In genomic region chr12:109234012-109234411, GRCh38 we compare ENCODE assay signal across 30 cellular contexts.
"Had no signal": no experiment of that assay in that cellular context is flagged by ENCODE, and none has a peak within 500 bp of the region (broad histone marks: within the 10 kb centered on the region; RNA-seq: fewer than 3 reads in every experiment).

No MANE protein-coding gene starts in this region.

- H3K9me3 Mint-ChIP-seq: activated CD4-positive, alpha-beta T cell treated with anti-CD3 and anti-CD28 coated beads, Interleukin-2, amount 10 ng/mL, durations not matched to agents 24 days and 14 days; activated CD8-positive, alpha-beta T cell treated with anti-CD3 and anti-CD28 coated beads for 36 hours; activated naive CD4-positive, alpha-beta T cell treated with anti-CD3 and anti-CD28 coated beads, Interleukin-2, amount 50 U/mL, for 24 hours; activated naive CD8-positive, alpha-beta T cell treated with anti-CD3 and anti-CD28 coated beads, Interleukin-2, amount 10 ng/mL, durations not matched to agents 7 days and 5 days; activated T-cell treated with anti-CD3 and anti-CD28 coated beads, Interleukin-2, amount 50 U/mL, for 24 hours; activated T-helper 2 cell treated with anti-CD3 and anti-CD28 coated beads, Interferon-gamma antibody, Interleukin-2, Interleukin-4, amounts not matched to agents 10 μg/mL and 5 μg/mL and 100 μg/mL, durations not matched to agents 14 hours and 24 hours and 36 hours; T-helper 1 cell treated with Interleukin-12 subunit alpha and Interleukin-12 subunit beta and Interleukin-4 antibody, amounts not matched to agents 30 μg/mL and 1 μg/mL, for 36 hours; T-helper 2 cell treated with Interferon-gamma antibody and Interleukin-4, amounts not matched to agents 5 μg/mL and 100 μg/mL, for 36 hours had no signal

- H3K4me1 Mint-ChIP-seq: activated CD4-positive, alpha-beta T cell treated with anti-CD3 and anti-CD28 coated beads, Interleukin-2, amount 10 ng/mL, durations not matched to agents 24 days and 14 days; activated naive CD4-positive, alpha-beta T cell treated with anti-CD3 and anti-CD28 coated beads, Interleukin-2, amount 50 U/mL, for 24 hours; activated naive CD8-positive, alpha-beta T cell treated with anti-CD3 and anti-CD28 coated beads, Interleukin-2, amount 10 ng/mL, durations not matched to agents 7 days and 5 days had no signal

- ATAC-seq: activated CD8-positive, alpha-beta T cell treated with anti-CD3 and anti-CD28 coated beads for 36 hours; K562; PC-3 had no signal

- H3K4me3 Mint-ChIP-seq: activated CD4-positive, alpha-beta T cell treated with anti-CD3 and anti-CD28 coated beads, Interleukin-2, amount 10 ng/mL, durations not matched to agents 24 days and 14 days; activated CD8-positive, alpha-beta T cell treated with anti-CD3 and anti-CD28 coated beads for 36 hours; activated naive CD4-positive, alpha-beta T cell treated with anti-CD3 and anti-CD28 coated beads, Interleukin-2, amount 50 U/mL, for 24 hours; activated naive CD8-positive, alpha-beta T cell treated with anti-CD3 and anti-CD28 coated beads, Interleukin-2, amount 10 ng/mL, durations not matched to agents 7 days and 5 days; activated T-cell treated with anti-CD3 and anti-CD28 coated beads, Interleukin-2, amount 50 U/mL, for 24 hours; T-helper 1 cell treated with Interleukin-12 subunit alpha and Interleukin-12 subunit beta and Interleukin-4 antibody, amounts not matched to agents 30 μg/mL and 1 μg/mL, for 36 hours; T-helper 2 cell treated with Interferon-gamma antibody and Interleukin-4, amounts not matched to agents 5 μg/mL and 100 μg/mL, for 36 hours had no signal

- H3K27ac ChIP-seq: body of pancreas, breast epithelium, Peyer's patch, SJSA1 had no signal

- H3K27me3 Mint-ChIP-seq: activated CD4-positive, alpha-beta T cell treated with anti-CD3 and anti-CD28 coated beads, Interleukin-2, amount 10 ng/mL, durations not matched to agents 24 days and 14 days; activated CD8-positive, alpha-beta T cell treated with anti-CD3 and anti-CD28 coated beads for 36 hours; activated naive CD4-positive, alpha-beta T cell treated with anti-CD3 and anti-CD28 coated beads, Interleukin-2, amount 50 U/mL, for 24 hours; activated naive CD8-positive, alpha-beta T cell treated with anti-CD3 and anti-CD28 coated beads, Interleukin-2, amount 10 ng/mL, durations not matched to agents 7 days and 5 days; activated T-cell treated with anti-CD3 and anti-CD28 coated beads, Interleukin-2, amount 50 U/mL, for 24 hours had no signal

- H3K4me3 ChIP-seq: body of pancreas, breast epithelium, K562, Peyer's patch, SJSA1 had no signal

- H3K27ac Mint-ChIP-seq: activated CD4-positive, alpha-beta T cell treated with anti-CD3 and anti-CD28 coated beads, Interleukin-2, amount 10 ng/mL, durations not matched to agents 24 days and 14 days; activated CD8-positive, alpha-beta T cell treated with anti-CD3 and anti-CD28 coated beads for 36 hours; activated naive CD4-positive, alpha-beta T cell treated with anti-CD3 and anti-CD28 coated beads, Interleukin-2, amount 50 U/mL, for 24 hours; activated naive CD8-positive, alpha-beta T cell treated with anti-CD3 and anti-CD28 coated beads, Interleukin-2, amount 10 ng/mL, durations not matched to agents 7 days and 5 days; activated T-cell treated with anti-CD3 and anti-CD28 coated beads, Interleukin-2, amount 50 U/mL, for 24 hours; activated T-helper 2 cell treated with anti-CD3 and anti-CD28 coated beads, Interferon-gamma antibody, Interleukin-2, Interleukin-4, amounts not matched to agents 10 μg/mL and 5 μg/mL and 100 μg/mL, durations not matched to agents 14 hours and 24 hours and 36 hours; T-helper 1 cell treated with Interleukin-12 subunit alpha and Interleukin-12 subunit beta and Interleukin-4 antibody, amounts not matched to agents 30 μg/mL and 1 μg/mL, for 36 hours; T-helper 2 cell treated with Interferon-gamma antibody and Interleukin-4, amounts not matched to agents 5 μg/mL and 100 μg/mL, for 36 hours had no signal

- H3K36me3 ChIP-seq: SJSA1 had no signal

- H3K27me3 ChIP-seq: body of pancreas, breast epithelium, Peyer's patch, SJSA1 had no signal

- H3K9me3 ChIP-seq: body of pancreas, breast epithelium, Peyer's patch, SJSA1, SK-N-SH had no signal

- H3K4me1 ChIP-seq: body of pancreas, breast epithelium, Peyer's patch, SJSA1 had no signal

- DNase-seq: activated CD4-positive, alpha-beta T cell treated with anti-CD3 and anti-CD28 coated beads, Interleukin-2, amount 10 ng/mL, durations not matched to agents 24 days and 14 days; activated CD4-positive, alpha-beta T cell treated with anti-CD3 and anti-CD28 coated beads, Interleukin-2, amount 50 U/mL, for 4 hours; activated CD8-positive, alpha-beta T cell treated with anti-CD3 and anti-CD28 coated beads for 36 hours; activated gamma-delta T cell; activated naive CD4-positive, alpha-beta T cell treated with Interleukin-2 at 50 U/mL for 16 hours; activated naive CD8-positive, alpha-beta T cell treated with anti-CD3 and anti-CD28 coated beads, Interleukin-2, amount 10 ng/mL, durations not matched to agents 7 days and 5 days; activated T-cell treated with anti-CD3 and anti-CD28 coated beads, Interleukin-2, amount 50 U/mL, for 24 hours; amygdala; body of pancreas; NCI-H1105; NCI-H1417 treated with DMSO at 0.1 percent for 48 hours; NCI-H187 treated with DMSO at 0.1 percent for 48 hours; NCI-H2081; NCI-H2171 treated with DMSO at 0.1 percent for 48 hours; NCI-H345; NCI-H524 treated with DMSO at 0.1 percent for 48 hours; NCI-H748 treated with DMSO at 0.1 percent for 48 hours; NK-92 treated with Interleukin-12 subunit alpha and Interleukin-12 subunit beta, amount 100 ng/mL, for 24 hours; PC-3; Peyer's patch; RPMI8226; SHP77 treated with DMSO at 0.1 percent for 48 hours; SK-N-SH had no signal
